Comparison of ENCODE assay signal across 8 cellular contexts in the genomic region with DNA sequence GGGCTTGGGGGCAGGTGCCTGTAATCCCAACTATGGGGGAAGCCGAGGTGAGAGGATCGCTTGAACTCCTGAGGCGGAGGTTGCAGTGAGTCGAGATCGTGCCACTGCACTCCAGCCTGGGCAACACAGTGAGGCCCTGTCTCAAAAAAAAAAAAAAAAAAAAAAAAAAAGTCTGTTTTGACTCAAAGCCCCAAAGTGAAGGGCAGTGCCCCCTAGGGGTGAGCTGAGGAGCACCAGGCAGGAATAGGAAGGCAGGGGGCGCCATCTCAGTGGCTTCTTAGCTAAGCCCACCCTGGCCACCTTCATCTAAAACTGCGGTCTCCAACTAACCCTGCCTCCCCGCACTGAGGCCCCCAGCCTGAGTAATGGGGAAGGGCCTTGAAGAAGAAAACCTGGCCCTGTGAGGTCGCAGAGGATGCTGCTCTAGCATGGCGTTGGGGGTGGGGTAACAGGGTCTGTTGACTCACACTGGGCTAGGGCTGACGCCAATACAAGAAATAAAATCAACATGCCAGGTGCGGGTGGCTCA. TPM values are rescaled to one million over a fixed set of nuclear protein-coding genes. Genes with fewer than 3 reads are reported as not detected.
DNase-seq lines count a peak whose midpoint lies in the region; ATAC-seq and TF ChIP-seq lines count a peak whose summit lies in the region.

No MANE protein-coding gene starts in this region.

- no peak overlapping the region for H3K27ac Mint-ChIP-seq in activated CD8-positive, alpha-beta T cell treated with anti-CD3 and anti-CD28 coated beads, Interleukin-2, amount 10 ng/mL, durations not matched to agents 7 days and 5 days
- no peak overlapping the region for H3K27ac Mint-ChIP-seq in glutamatergic neuron (ENCODE audit: unreplicated experiment)

- TF ChIP-seq CTCF in glutamatergic neuron (IDR thresholded peaks at IDR 0.05; ENCODE audit: partially characterized antibody, unreplicated experiment), result peak; percentile 72

- H3K4me3 Mint-ChIP-seq in activated CD8-positive, alpha-beta T cell treated with anti-CD3 and anti-CD28 coated beads, Interleukin-2, amount 10 ng/mL, durations not matched to agents 7 days and 5 days, result no peak overlapping the region
- no peak overlapping the region for H3K4me3 Mint-ChIP-seq in glutamatergic neuron (ENCODE audit: unreplicated experiment)

- no peaks in the 10 kb centered on the region for H3K9me3 Mint-ChIP-seq in activated CD8-positive, alpha-beta T cell treated with anti-CD3 and anti-CD28 coated beads, Interleukin-2, amount 10 ng/mL, durations not matched to agents 7 days and 5 days (ENCODE audit: insufficient read depth)
- H3K9me3 Mint-ChIP-seq in glutamatergic neuron (ENCODE audit: unreplicated experiment), result peaks cover 4% of the 10 kb centered on the region

- H3K27me3 Mint-ChIP-seq in activated CD8-positive, alpha-beta T cell treated with anti-CD3 and anti-CD28 coated beads, Interleukin-2, amount 10 ng/mL, durations not matched to agents 7 days and 5 days (ENCODE audit: low read depth), result peaks cover 3% of the 10 kb centered on the region
- H3K27me3 Mint-ChIP-seq in glutamatergic neuron (ENCODE audit: unreplicated experiment), result no peaks in the 10 kb centered on the region

- POLR2A ChIA-PET in activated CD8-positive, alpha-beta T cell treated with anti-CD3 and anti-CD28 coated beads, Interleukin-2, amount 10 ng/mL, durations not matched to agents 7 days and 5 days (lab: Charles Lee), result no interaction called here

- H3K4me1 Mint-ChIP-seq in activated CD8-positive, alpha-beta T cell treated with anti-CD3 and anti-CD28 coated beads, Interleukin-2, amount 10 ng/mL, durations not matched to agents 7 days and 5 days (ENCODE audit: low read depth), result peaks cover 12% of the 10 kb centered on the region
- peaks cover 8% of the 10 kb centered on the region for H3K4me1 Mint-ChIP-seq in glutamatergic neuron (ENCODE audit: low read depth, unreplicated experiment)

- ATAC-seq in activated CD8-positive, alpha-beta T cell treated with anti-CD3 and anti-CD28 coated beads, Interleukin-2, amount 10 ng/mL, durations not matched to agents 7 days and 5 days, result peak; percentile 25
- ATAC-seq in HG02970 (IDR thresholded peaks at IDR 0.05; ENCODE audit: low FRiP score, unreplicated experiment), result no peak
- no peak for ATAC-seq in HG03469 (IDR thresholded peaks at IDR 0.05; ENCODE audit: unreplicated experiment)

- no peaks in the 10 kb centered on the region for H3K36me3 Mint-ChIP-seq in activated CD8-positive, alpha-beta T cell treated with anti-CD3 and anti-CD28 coated beads, Interleukin-2, amount 10 ng/mL, durations not matched to agents 7 days and 5 days (ENCODE audit: low read depth)
- H3K36me3 Mint-ChIP-seq in glutamatergic neuron (ENCODE audit: unreplicated experiment), result no peaks in the 10 kb centered on the region

- CTCF ChIA-PET in activated CD8-positive, alpha-beta T cell treated with anti-CD3 and anti-CD28 coated beads, Interleukin-2, amount 10 ng/mL, durations not matched to agents 7 days and 5 days (lab: Charles Lee), result interaction anchor here (1.0 to 2.8 kb wide), 15 partner anchors 8 to 565 kb away, joined by 3 to 9 read pairs (median 5); no protein-coding TSS in a partner anchor

- DNase-seq in Daoy (ENCODE audit: low read depth) (peak; percentile 79), LHCN-M2 (ENCODE audit: low read depth) (peak; percentile 43), glutamatergic neuron (peak; percentile 72), DMS153 treated with DMSO at 0.1 percent for 48 hours (lab: John Stamatoyannopoulos, UW; ENCODE audit: unreplicated experiment) (no peak)
- peak; percentile 60 for DNase-seq in activated CD8-positive, alpha-beta T cell treated with anti-CD3 and anti-CD28 coated beads, Interleukin-2, amount 10 ng/mL, durations not matched to agents 7 days and 5 days
- DNase-seq in stimulated activated CD8-positive, alpha-beta memory T cell treated with anti-CD3 and anti-CD28 coated beads, Interleukin-15, amount 100 ng/mL, for 48 hours (ENCODE audit: low read depth in 2 of 2), result peak; percentile 26 to 43

RNA-seq across cellular contexts. Expression of a gene that starts 9.8 kb away (rescaled TPM):
- total RNA-seq in Daoy (2014; rRNA removed; shearing (Covaris generic)), result 27.1 and 27.8 TPM in 2 replicates
- 2.2 and 3.1 TPM in 2 replicates for total RNA-seq in LHCN-M2 (2014; rRNA removed)
- 21.8 TPM for polyA plus RNA-seq in LHCN-M2 (2012)
- 1 to 10 TPM; 1.3 to 1.5 TPM for total RNA-seq in activated CD8-positive, alpha-beta T cell treated with anti-CD3 and anti-CD28 coated beads, Interleukin-2, amount 10 ng/mL, durations not matched to agents 7 days and 5 days
- total RNA-seq in glutamatergic neuron (ENCODE audit: unreplicated experiment), result 12.3 TPM
